In genomic region chr12:68209048-68209728, GRCh38 we compare ENCODE assay signal across 1 cellular context.
TF ChIP-seq lines count a peak whose summit lies in the region.
"Not testable (repeated sequence)": the region's sequence is repeated elsewhere in the genome, so short reads cannot be mapped to it uniquely, and the experiment has no call there.

No MANE protein-coding gene starts in this region.

TF ChIP-seq in K562, 482 proteins besides CTCF, POLR2A, EP300 and RAD21:
- TF ChIP-seq ZNF639 (CRISPR knock-in tag; conservative IDR thresholded peaks at IDR 0.05 in 1 of 2, IDR thresholded peaks at IDR 0.05 in 1 of 2) (peak in 1 of 2 experiments; percentile 34; a peak in 1 of 4 replicates), CXXC5 (CRISPR knock-in tag; IDR thresholded peaks at IDR 0.05) (peak; percentile 45), ATF1 (tag; IDR thresholded peaks at IDR 0.05) (peak; percentile 42; the same call in 1 of the 2 replicates), TEAD1 (CRISPR knock-in tag; IDR thresholded peaks at IDR 0.05) (peak in 1 of 2 experiments; percentile 67; a peak in 1 of 4 replicates), MEIS2 (IDR thresholded peaks at IDR 0.05; ENCODE audit: partially characterized antibody) (peak; percentile 82), TCF3 (CRISPR knock-in tag; IDR thresholded peaks at IDR 0.05) (peak; percentile 40), ARID1B (IDR thresholded peaks at IDR 0.05) (peak; percentile 69), MYC (IDR thresholded peaks at IDR 0.05; ENCODE audit: low read depth, low read length) (0 out of 2 replicates have a peak, but pooled peaks have one; percentile 12), FOSL1 (tag; conservative IDR thresholded peaks at IDR 0.05) (peak; percentile 33; the same call in 1 of the 2 replicates), MECOM (CRISPR knock-in tag; IDR thresholded peaks at IDR 0.05) (0 out of 2 replicates have a peak, but pooled peaks have one; percentile 11), NR2C2 (tag; IDR thresholded peaks at IDR 0.05) (peak; percentile 46; the same call in 1 of the 2 replicates), SMAD4 (CRISPR knock-in tag; conservative IDR thresholded peaks at IDR 0.05) (peak; percentile 99), ZNF644 (tag; IDR thresholded peaks at IDR 0.05; ENCODE audit: low read depth) (0 out of 2 replicates have a peak, but pooled peaks have one; percentile 31), CBFA2T2 (conservative IDR thresholded peaks at IDR 0.05) (peak; percentile 27; the same call in 1 of the 2 replicates), DPF2 (IDR thresholded peaks at IDR 0.05) (peak; percentile 30; the same call in 1 of the 2 replicates), L3MBTL2 (IDR thresholded peaks at IDR 0.05) (peak; percentile 43), ZNF407 (IDR thresholded peaks at IDR 0.05; ENCODE audit: low read depth) (peak; percentile 54; the same call in 1 of the 2 replicates), CBFA2T3 (IDR thresholded peaks at IDR 0.05) (peak; percentile 54; the same call in 1 of the 2 replicates), PBX2 (tag; conservative IDR thresholded peaks at IDR 0.05; ENCODE audit: low read depth) (peak; percentile 91), TAL1 (IDR thresholded peaks at IDR 0.05) (peak; percentile 57), MGA (IDR thresholded peaks at IDR 0.05) (peak; percentile 17; the same call in 1 of the 2 replicates), SOX6 (IDR thresholded peaks at IDR 0.05) (0 out of 2 replicates have a peak, but pooled peaks have one; percentile 24), NCOR1 (IDR thresholded peaks at IDR 0.05) (peak; percentile 43; the same call in 1 of the 2 replicates), PKNOX1 (IDR thresholded peaks at IDR 0.05) (peak; percentile 63), TEAD4 (IDR thresholded peaks at IDR 0.05; ENCODE audit: low read length) (peak; percentile 11; the same call in 1 of the 2 replicates)
- not testable (repeated sequence) for TF ChIP-seq ATF1 (CRISPR knock-in tag; IDR thresholded peaks at IDR 0.05); MYC (CRISPR knock-in tag; IDR thresholded peaks at IDR 0.05; ENCODE audit: borderline replicate concordance, low read depth); NR2C2 (CRISPR knock-in tag; IDR thresholded peaks at IDR 0.05); PBX2 (CRISPR knock-in tag; IDR thresholded peaks at IDR 0.05; ENCODE audit: low read depth); TEAD4 (CRISPR knock-in tag; IDR thresholded peaks at IDR 0.05; ENCODE audit: borderline replicate concordance)
TF ChIP-seq in K562: peak in this region for 25; not testable (repeated sequence) for 457.
